In genomic region chr11:129862123-129862522, GRCh38 we compare ENCODE assay signal across 8 cellular contexts. TPM values are rescaled to one million over a fixed set of nuclear protein-coding genes. Genes with fewer than 3 reads are reported as not detected.
A peak's percentile ranks its signal among the peaks of the same experiment; 100 is the strongest.
DNase-seq lines count a peak whose midpoint lies in the region; ATAC-seq and TF ChIP-seq lines count a peak whose summit lies in the region.

No MANE protein-coding gene starts in this region.

- H3K4me3 ChIP-seq in stomach smooth muscle (ENCODE audit: low read length in 2 of 2) (no peak overlapping the region), uterus (no peak overlapping the region), ascending aorta (no peak overlapping the region)

- no peak for ATAC-seq in T-helper 17 cell

- intact Hi-C loops in uterus (cut with DNase I; ENCODE audit: low total_unique reads) (no loop called here), ascending aorta (cut with DNase I) (no loop called here)

- H3K4me1 Mint-ChIP-seq in activated CD4-positive, alpha-beta T cell treated with anti-CD3 and anti-CD28 coated beads, Interleukin-2, amount 10 ng/mL, durations not matched to agents 7 days and 5 days: peaks cover 59% of the 10 kb centered on the region
- H3K4me1 Mint-ChIP-seq in T-helper 17 cell: peaks cover 22% of the 10 kb centered on the region

- no peak overlapping the region for H3K4me3 Mint-ChIP-seq in activated CD4-positive, alpha-beta T cell treated with anti-CD3 and anti-CD28 coated beads, Interleukin-2, amount 10 ng/mL, durations not matched to agents 7 days and 5 days
- peak overlapping the region; percentile 47 for H3K4me3 Mint-ChIP-seq in T-helper 17 cell

- peak overlapping the region; percentile 81 for H3K27ac Mint-ChIP-seq in activated CD4-positive, alpha-beta T cell treated with anti-CD3 and anti-CD28 coated beads, Interleukin-2, amount 10 ng/mL, durations not matched to agents 7 days and 5 days
- peak overlapping the region; percentile 93 for H3K27ac Mint-ChIP-seq in T-helper 17 cell

- H3K9me3 ChIP-seq in T-helper 17 cell (ENCODE audit: control insufficient read depth, low read length, poor library complexity, severe bottlenecking): no peaks in the 10 kb centered on the region
- no peaks in the 10 kb centered on the region for H3K9me3 ChIP-seq in stomach smooth muscle (ENCODE audit: control insufficient read depth in 2 of 2, low read length in 2 of 2)
- no peaks in the 10 kb centered on the region for H3K9me3 ChIP-seq in uterus
- H3K9me3 ChIP-seq in ascending aorta: no peaks in the 10 kb centered on the region

- H3K4me1 ChIP-seq in stomach smooth muscle (ENCODE audit: control insufficient read depth, insufficient read depth, low read length) (peaks cover 3% of the 10 kb centered on the region), uterus (no peaks in the 10 kb centered on the region), ascending aorta (no peaks in the 10 kb centered on the region)

- H3K36me3 Mint-ChIP-seq in activated CD4-positive, alpha-beta T cell treated with anti-CD3 and anti-CD28 coated beads, Interleukin-2, amount 10 ng/mL, durations not matched to agents 7 days and 5 days (ENCODE audit: low read depth): peaks cover 78% of the 10 kb centered on the region
- H3K36me3 Mint-ChIP-seq in T-helper 17 cell (ENCODE audit: low read depth): peaks cover 6% of the 10 kb centered on the region

- H3K27ac ChIP-seq in stomach smooth muscle (ENCODE audit: low read length) (peak overlapping the region; percentile 11), uterus (peak overlapping the region in 1 of 2 donors; percentile 17), ascending aorta (no peak overlapping the region)

- POLR2A ChIA-PET in activated CD4-positive, alpha-beta T cell treated with anti-CD3 and anti-CD28 coated beads, Interleukin-2, amount 10 ng/mL, durations not matched to agents 7 days and 5 days (lab: Charles Lee): no interaction called here

- no peak overlapping the region for H3K9ac ChIP-seq in stomach smooth muscle (ENCODE audit: low read length in 2 of 2)

- H3K36me3 ChIP-seq in stomach smooth muscle (ENCODE audit: control insufficient read depth in 2 of 2, insufficient read depth in 2 of 2, low read length in 2 of 2): peaks cover 30 to 41% of the 10 kb centered on the region in 2 donors
- H3K36me3 ChIP-seq in uterus: no peaks in the 10 kb centered on the region
- peaks cover 34 to 42% of the 10 kb centered on the region in 2 donors for H3K36me3 ChIP-seq in ascending aorta

- TF ChIP-seq CTCF in uterus (IDR thresholded peaks at IDR 0.05): no peak
- no peak for TF ChIP-seq CTCF in ascending aorta (IDR thresholded peaks at IDR 0.05)

- CTCF ChIA-PET in activated CD4-positive, alpha-beta T cell treated with anti-CD3 and anti-CD28 coated beads, Interleukin-2, amount 10 ng/mL, durations not matched to agents 7 days and 5 days (lab: Charles Lee): interaction anchor here (0.7 to 5.2 kb wide), 2 partner anchors 12 to 402 kb away, joined by 3 to 13 read pairs; no protein-coding TSS in a partner anchor

- no peaks in the 10 kb centered on the region for H3K27me3 Mint-ChIP-seq in activated CD4-positive, alpha-beta T cell treated with anti-CD3 and anti-CD28 coated beads, Interleukin-2, amount 10 ng/mL, durations not matched to agents 7 days and 5 days
- H3K27me3 Mint-ChIP-seq in T-helper 17 cell: no peaks in the 10 kb centered on the region

- no peaks in the 10 kb centered on the region for H3K9me3 Mint-ChIP-seq in activated CD4-positive, alpha-beta T cell treated with anti-CD3 and anti-CD28 coated beads, Interleukin-2, amount 10 ng/mL, durations not matched to agents 7 days and 5 days

- no peak for DNase-seq in activated CD4-positive, alpha-beta T cell treated with anti-CD3 and anti-CD28 coated beads, Interleukin-2, amount 10 ng/mL, durations not matched to agents 7 days and 5 days
- no peak for DNase-seq in activated CD4-positive, alpha-beta T cell treated with anti-CD3 and anti-CD28 coated beads, Interleukin-2, amount 50 U/mL, for 4 hours
- DNase-seq in T-helper 17 cell: no peak
- peak; percentile 89 for DNase-seq in islet precursor cell
- no peak for DNase-seq in uterus
- DNase-seq in ascending aorta (ENCODE audit: low spot score in 2 of 2): no peak
- no peak for DNase-seq in NCI-H2029 (lab: John Stamatoyannopoulos, UW)

- no peak for TF ChIP-seq POLR2A in uterus (IDR thresholded peaks at IDR 0.05)

- no peaks in the 10 kb centered on the region for H3K27me3 ChIP-seq in stomach smooth muscle (ENCODE audit: control insufficient read depth in 1 of 2, insufficient read depth in 2 of 2, low read length in 2 of 2)
- H3K27me3 ChIP-seq in uterus: no peaks in the 10 kb centered on the region
- no peaks in the 10 kb centered on the region for H3K27me3 ChIP-seq in ascending aorta

RNA-seq across cellular contexts. Expression of gene NFRKB, which starts 33.3 kb away (rescaled TPM):
- 10 to 100 TPM; 37.4 to 43.2 TPM for total RNA-seq in activated CD4-positive, alpha-beta T cell treated with anti-CD3 and anti-CD28 coated beads, Interleukin-2, amount 10 ng/mL, durations not matched to agents 7 days and 5 days
- total RNA-seq in T-helper 17 cell (10 to 100 TPM; 53.6 to 61.1 TPM), uterus (10 to 100 TPM in 3 of 4 donors, 1 to 10 TPM in 1; 8.8 to 59.6 (median 34.6) TPM), ascending aorta (6.9 TPM)

RNA-seq across cellular contexts. Expression of gene TMEM45B, which starts 46.5 kb away (rescaled TPM):
- under 1 TPM; 0.84 to 0.94 TPM for total RNA-seq in activated CD4-positive, alpha-beta T cell treated with anti-CD3 and anti-CD28 coated beads, Interleukin-2, amount 10 ng/mL, durations not matched to agents 7 days and 5 days
- total RNA-seq in T-helper 17 cell (1 to 10 TPM; 4.4 to 4.8 TPM), uterus (1 to 10 TPM in 1 of 4 donors, under 1 TPM in 2, not detected in 1; 0.18 to 2.1 (median 0.29) TPM), ascending aorta (not detected)
